Comparison of ENCODE assay signal across 19 cellular contexts in genomic region chr17:33492731-33493260, GRCh38.
DNase-seq lines count a peak whose midpoint lies in the region; ATAC-seq and TF ChIP-seq lines count a peak whose summit lies in the region.
"Had no signal": no experiment of that assay in that cellular context is flagged by ENCODE, and none has a peak within 500 bp of the region (broad histone marks: within the 10 kb centered on the region; RNA-seq: fewer than 3 reads in every experiment).

No MANE protein-coding gene starts in this region.

- no peaks in the 10 kb centered on the region for H3K4me1 ChIP-seq in left lung
- H3K4me1 ChIP-seq in upper lobe of right lung = no peaks in the 10 kb centered on the region
- H3K4me1 ChIP-seq: Caco-2 had no signal

- no peaks in the 10 kb centered on the region for H3K9me3 ChIP-seq in left lung
- no peaks in the 10 kb centered on the region for H3K9me3 ChIP-seq in upper lobe of right lung
- H3K9me3 ChIP-seq: Caco-2 had no signal

- intact Hi-C loops in left lung (cut with DNase I) (loop anchor here in 1 of 2 donors (10.0 kb wide), 1 partner anchor 62 kb away; no protein-coding TSS in a partner anchor), upper lobe of right lung (cut with DNase I) (no loop called here)

- H3K27ac ChIP-seq in left lung (no peak overlapping the region), upper lobe of right lung (no peak overlapping the region)

- no peaks in the 10 kb centered on the region for H3K27me3 ChIP-seq in left lung
- no peaks in the 10 kb centered on the region for H3K27me3 ChIP-seq in upper lobe of right lung

- H3K27me3 Mint-ChIP-seq in nephron (ENCODE audit: low read depth) = peaks cover 7% of the 10 kb centered on the region

- H3K9me3 Mint-ChIP-seq in nephron = no peaks in the 10 kb centered on the region
- H3K9me3 Mint-ChIP-seq: CD8-positive, alpha-beta memory T cell; GM23338 had no signal

- TF ChIP-seq CTCF in left lung (IDR thresholded peaks at IDR 0.05) = no peak
- TF ChIP-seq CTCF in nephron (IDR thresholded peaks at IDR 0.05; ENCODE audit: unreplicated experiment in 3 of 3) = no peak
- no peak for TF ChIP-seq CTCF in upper lobe of right lung (IDR thresholded peaks at IDR 0.05)

- peaks cover 30% of the 10 kb centered on the region for H3K4me1 Mint-ChIP-seq in nephron
- H3K4me1 Mint-ChIP-seq: B cell; CD4-positive, CD25-positive, alpha-beta regulatory T cell; CD8-positive, alpha-beta memory T cell; GM23338; IgD-negative memory B cell had no signal

- no peaks in the 10 kb centered on the region for H3K36me3 Mint-ChIP-seq in nephron (ENCODE audit: low read depth)
- H3K36me3 Mint-ChIP-seq: CD4-positive, CD25-positive, alpha-beta regulatory T cell; CD8-positive, alpha-beta memory T cell; IgD-negative memory B cell had no signal

- H3K36me3 ChIP-seq in left lung (no peaks in the 10 kb centered on the region), upper lobe of right lung (no peaks in the 10 kb centered on the region)

- ATAC-seq in left lung (peak; percentile 44), upper lobe of right lung (peak; percentile 9), GM21619 (IDR thresholded peaks at IDR 0.05; ENCODE audit: unreplicated experiment) (no peak)
- ATAC-seq: GM23338, HepG2 had no signal

- H3K4me3 ChIP-seq in left lung (no peak overlapping the region), upper lobe of right lung (no peak overlapping the region)
- H3K4me3 ChIP-seq: GM23338 had no signal

- peak; percentile 51 for DNase-seq in DMS79 treated with DMSO at 0.1 percent for 48 hours (lab: John Stamatoyannopoulos, UW)
- DNase-seq in left lung = no peak
- no peak for DNase-seq in upper lobe of right lung
- no peak for DNase-seq in activated CD4-positive, alpha-beta T cell treated with anti-CD3 and anti-CD28 coated beads, Interleukin-2, amount 50 U/mL, for 48 hours
- DNase-seq in AG08396 (ENCODE audit: low spot score) = no peak
- no peak for DNase-seq in 8988T
- DNase-seq: C1 segment of cervical spinal cord; Caco-2; CD4-positive, CD25-positive, alpha-beta regulatory T cell; CD8-positive, alpha-beta memory T cell; HCEC 1CT; Karpas-422; KBM-7 had no signal

- H3K27ac Mint-ChIP-seq in nephron = peak overlapping the region; percentile 3 to 89 (median 62)
- H3K27ac Mint-ChIP-seq: B cell; CD4-positive, CD25-positive, alpha-beta regulatory T cell; CD8-positive, alpha-beta memory T cell; GM23338; IgD-negative memory B cell had no signal

- no peak overlapping the region for H3K4me3 Mint-ChIP-seq in nephron
- H3K4me3 Mint-ChIP-seq: B cell; CD4-positive, CD25-positive, alpha-beta regulatory T cell; CD8-positive, alpha-beta memory T cell; GM23338 had no signal
